8 cellular contexts compared by ENCODE assay signal in genomic region chr7:148940702-148941597, GRCh38.
A peak's percentile ranks its signal among the peaks of the same experiment; 100 is the strongest.
DNase-seq lines count a peak whose midpoint lies in the region; ATAC-seq and TF ChIP-seq lines count a peak whose summit lies in the region.

No MANE protein-coding gene starts in this region.

- DNase-seq in AG10803 (ENCODE audit: low read depth) (peak; percentile 83), NCI-H446 treated with DMSO at 0.1 percent for 48 hours (lab: John Stamatoyannopoulos, UW) (peak; percentile 70), choroid plexus epithelial cell (ENCODE audit: low read depth) (peak; percentile 91), kidney tubule cell (ENCODE audit: low spot score) (peak; percentile 89)
- peak; percentile 50 for DNase-seq in activated CD4-positive, alpha-beta T cell treated with anti-CD3 and anti-CD28 coated beads for 1 hour
- peak; percentile 42 to 47 for DNase-seq in stimulated activated CD4-positive, alpha-beta T cell treated with anti-CD3 and anti-CD28 coated beads, Interleukin-15, amount 100 ng/mL, for 48 hours (ENCODE audit: low read depth in 2 of 2)

- ATAC-seq in GM19025 (IDR thresholded peaks at IDR 0.05; ENCODE audit: low read depth, unreplicated experiment): peak; percentile 66
- peak; percentile 79 for ATAC-seq in HG03196 (IDR thresholded peaks at IDR 0.05; ENCODE audit: unreplicated experiment)

- peak overlapping the region; percentile 84 for H3K4me3 ChIP-seq in AG10803 (ENCODE audit: low read length)
- peak overlapping the region; percentile 86 for H3K4me3 ChIP-seq in choroid plexus epithelial cell (ENCODE audit: low read depth, low read length)

- TF ChIP-seq CTCF in AG10803 (conservative IDR thresholded peaks at IDR 0.05; ENCODE audit: low read length): no peak
- no peak for TF ChIP-seq CTCF in choroid plexus epithelial cell (conservative IDR thresholded peaks at IDR 0.05; ENCODE audit: low read depth, low read length)

Comparison
In these comparisons a context has a peak if more than half of its experiments do, and no peak if none do; other contexts are left out.
1. Peak in every context shown above with its lines: DNase-seq, ATAC-seq and H3K4me3 ChIP-seq.